1 cellular context compared by ENCODE assay signal in the genomic region with DNA sequence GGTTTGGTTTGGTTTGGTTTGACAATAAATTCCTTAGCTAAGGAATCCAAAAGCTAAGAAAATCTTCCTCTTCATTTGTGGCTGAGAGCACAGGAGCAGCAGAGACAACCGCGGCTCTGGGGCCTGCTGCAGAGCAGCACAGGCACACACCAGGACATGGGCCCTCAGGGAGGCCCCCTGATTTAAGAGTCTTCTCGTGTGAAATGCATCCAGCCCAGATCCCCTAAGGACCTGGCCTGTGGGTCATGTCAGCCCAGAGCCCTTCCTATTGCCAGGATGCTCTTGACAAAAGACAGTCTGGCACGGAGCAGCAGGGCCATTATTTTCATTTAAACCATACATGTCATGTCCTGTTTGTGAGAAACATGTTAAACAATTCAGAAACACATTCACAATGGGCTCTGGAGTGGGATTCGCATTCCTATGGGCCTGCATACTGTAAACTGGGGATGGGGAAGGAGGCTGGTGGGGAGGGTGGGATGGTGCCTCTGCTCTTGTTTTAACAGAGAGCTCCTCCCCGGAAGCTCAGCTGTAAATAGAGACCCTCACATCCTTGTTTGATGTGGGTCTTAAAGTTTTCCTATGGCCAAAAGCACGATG.
TF ChIP-seq lines count a peak whose summit lies in the region.

No MANE protein-coding gene starts in this region.

TF ChIP-seq in IMR-90, 13 proteins besides CTCF, POLR2A, EP300 and RAD21:
- TF ChIP-seq CEBPB (IDR thresholded peaks at IDR 0.05; ENCODE audit: low read depth, low read length) = no peak
- no peak for TF ChIP-seq CHD1 (IDR thresholded peaks at IDR 0.05; ENCODE audit: low read depth, low read length)
- TF ChIP-seq BHLHE40 (IDR thresholded peaks at IDR 0.05; ENCODE audit: low read depth, low read length) = no peak
- no peak for TF ChIP-seq SMC3 (IDR thresholded peaks at IDR 0.05; ENCODE audit: low read depth, low read length)
- TF ChIP-seq MAZ (IDR thresholded peaks at IDR 0.05; ENCODE audit: borderline replicate concordance, low read depth, low read length) = no peak
- no peak for TF ChIP-seq RFX5 (IDR thresholded peaks at IDR 0.05; ENCODE audit: low read depth, low read length)
- TF ChIP-seq, protein P1, sequence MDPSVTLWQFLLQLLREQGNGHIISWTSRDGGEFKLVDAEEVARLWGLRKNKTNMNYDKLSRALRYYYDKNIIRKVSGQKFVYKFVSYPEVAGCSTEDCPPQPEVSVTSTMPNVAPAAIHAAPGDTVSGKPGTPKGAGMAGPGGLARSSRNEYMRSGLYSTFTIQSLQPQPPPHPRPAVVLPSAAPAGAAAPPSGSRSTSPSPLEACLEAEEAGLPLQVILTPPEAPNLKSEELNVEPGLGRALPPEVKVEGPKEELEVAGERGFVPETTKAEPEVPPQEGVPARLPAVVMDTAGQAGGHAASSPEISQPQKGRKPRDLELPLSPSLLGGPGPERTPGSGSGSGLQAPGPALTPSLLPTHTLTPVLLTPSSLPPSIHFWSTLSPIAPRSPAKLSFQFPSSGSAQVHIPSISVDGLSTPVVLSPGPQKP (IDR thresholded peaks at IDR 0.05; ENCODE audit: borderline replicate concordance, low read depth, low read length) = no peak
- TF ChIP-seq NFE2L2 (IDR thresholded peaks at IDR 0.05; ENCODE audit: low read depth, low read length) = no peak
- TF ChIP-seq RCOR1 (IDR thresholded peaks at IDR 0.05; ENCODE audit: insufficient replicate concordance, low read length) = no peak
TF ChIP-seq in IMR-90: peak in this region for 0.
